8 cellular contexts compared by ENCODE assay signal in genomic region chr7:101216860-101217387, GRCh38. TPM values are rescaled to one million over a fixed set of nuclear protein-coding genes. Genes with fewer than 3 reads are reported as not detected.
DNase-seq lines count a peak whose midpoint lies in the region; ATAC-seq and TF ChIP-seq lines count a peak whose summit lies in the region.

No MANE protein-coding gene starts in this region.

- no peaks in the 10 kb centered on the region for H3K9me3 ChIP-seq in NT2/D1 (ENCODE audit: insufficient read depth, low read length)
- H3K9me3 ChIP-seq in ectodermal cell (ENCODE audit: control insufficient read depth, low read length): no peaks in the 10 kb centered on the region

- H3K27ac ChIP-seq in ectodermal cell (ENCODE audit: insufficient read depth, low read depth, low read length, poor library complexity, severe bottlenecking): peak overlapping the region; percentile 8

- WGBS in ectodermal cell, 2 experiments: 1 to 2% methylated on average over 34 of the region's 34 CpGs

- H3K4me3 ChIP-seq in GM12865 (ENCODE audit: low read depth, low read length) (peak overlapping the region; percentile 96), NT2/D1 (ENCODE audit: insufficient read length, low read depth) (peak overlapping the region; percentile 78), ectodermal cell (ENCODE audit: insufficient read depth, low read depth, low read length) (peak overlapping the region; percentile 69)

- peak; percentile 22 for ATAC-seq in GM21825 (IDR thresholded peaks at IDR 0.05; ENCODE audit: unreplicated experiment)
- ATAC-seq in natural killer cell: peak; percentile 2 to 5 (median 3)

- H3K27ac Mint-ChIP-seq in natural killer cell: peak overlapping the region; percentile 94 to 97

- H3K9ac ChIP-seq in NT2/D1 (ENCODE audit: insufficient read length, low read depth): peak overlapping the region; percentile 90

- H3K4me3 Mint-ChIP-seq in natural killer cell: peak overlapping the region; percentile 96

- H3K27me3 ChIP-seq in NT2/D1 (ENCODE audit: insufficient read depth, insufficient read length) (no peaks in the 10 kb centered on the region), ectodermal cell (ENCODE audit: control insufficient read depth, insufficient read depth, low read length, poor library complexity, severe bottlenecking) (no peaks in the 10 kb centered on the region)

- no peaks in the 10 kb centered on the region for H3K36me3 Mint-ChIP-seq in natural killer cell

- no peaks in the 10 kb centered on the region for H3K9me3 Mint-ChIP-seq in natural killer cell

- intact Hi-C loops in natural killer cell (cut with micrococcal nuclease): loop anchor here (1.0 kb wide), 1 partner anchor 27 kb away; no protein-coding TSS in a partner anchor

- DNase-seq in GM12865 (ENCODE audit: low read depth) (no peak), NT2/D1 (ENCODE audit: low read depth, low spot score) (no peak), natural killer cell (peak; percentile 23), NOMO-1 treated with DMSO at 0.1 percent for 48 hours (lab: John Stamatoyannopoulos, UW; ENCODE audit: unreplicated experiment) (no peak), GOT3 (lab: John Stamatoyannopoulos, UW) (no peak), SW 1271 (lab: John Stamatoyannopoulos, UW) (no peak)

- no peaks in the 10 kb centered on the region for H3K27me3 Mint-ChIP-seq in natural killer cell (ENCODE audit: low read depth in 2 of 2)

- H3K36me3 ChIP-seq in NT2/D1 (ENCODE audit: insufficient read depth, insufficient read length, low read length) (peaks cover 41% of the 10 kb centered on the region), ectodermal cell (ENCODE audit: control insufficient read depth, insufficient read depth, low read length) (peaks cover 3% of the 10 kb centered on the region)

- H3K4me1 Mint-ChIP-seq in natural killer cell: peaks cover 39 to 52% of the 10 kb centered on the region in 2 donors

- H3K4me1 ChIP-seq in NT2/D1 (ENCODE audit: insufficient read depth, insufficient read length) (peaks cover 6% of the 10 kb centered on the region), ectodermal cell (ENCODE audit: control insufficient read depth, insufficient read depth, low read length) (peaks cover 14% of the 10 kb centered on the region)

- TF ChIP-seq CTCF in GM12865 (IDR thresholded peaks at IDR 0.05; ENCODE audit: insufficient read depth, low read depth, low read length, missing control alignments): peak; percentile 7
- TF ChIP-seq CTCF in natural killer cell (IDR thresholded peaks at IDR 0.05): no peak

RNA-seq across cellular contexts. Expression of gene PLOD3, which starts 0.5 kb away (rescaled TPM):
- polyA plus RNA-seq in ectodermal cell (2013, experiment 1 of 4): 48.8 TPM
- polyA plus RNA-seq in ectodermal cell (2013, experiment 2 of 4): 43.7 TPM
- polyA plus RNA-seq in ectodermal cell (2013, experiment 3 of 4): 29.7 TPM
- polyA plus RNA-seq in ectodermal cell (2013, experiment 4 of 4): 29.2 TPM
- 10 to 100 TPM; 41.7 to 54.5 (median 45.0) TPM for total RNA-seq in natural killer cell

RNA-seq across cellular contexts. Expression of gene ZNHIT1, which starts 1.0 kb away (rescaled TPM):
- 51.5 TPM for polyA plus RNA-seq in ectodermal cell (2013, experiment 1 of 4)
- polyA plus RNA-seq in ectodermal cell (2013, experiment 2 of 4): 54.4 TPM
- polyA plus RNA-seq in ectodermal cell (2013, experiment 3 of 4): 58.6 TPM
- polyA plus RNA-seq in ectodermal cell (2013, experiment 4 of 4): 59.0 TPM
- total RNA-seq in natural killer cell: 10 to 100 TPM; 53.7 to 63.5 (median 60.9) TPM

RNA-seq across cellular contexts. Expression of gene MOGAT3, which starts 16.1 kb away (rescaled TPM):
- polyA plus RNA-seq in ectodermal cell (2013, experiment 1 of 4): not detected
- not detected for polyA plus RNA-seq in ectodermal cell (2013, experiment 2 of 4)
- not detected for polyA plus RNA-seq in ectodermal cell (2013, experiment 3 of 4)
- polyA plus RNA-seq in ectodermal cell (2013, experiment 4 of 4): not detected
- total RNA-seq in natural killer cell: not detected

RNA-seq across cellular contexts. Expression of gene CLDN15, which starts 20.7 kb away (rescaled TPM):
- 8.8 TPM for polyA plus RNA-seq in ectodermal cell (2013, experiment 1 of 4)
- polyA plus RNA-seq in ectodermal cell (2013, experiment 2 of 4): 8.3 TPM
- polyA plus RNA-seq in ectodermal cell (2013, experiment 3 of 4): 8.3 TPM
- polyA plus RNA-seq in ectodermal cell (2013, experiment 4 of 4): 8.3 TPM
- total RNA-seq in natural killer cell: 10 to 100 TPM; 13.7 to 22.0 (median 19.3) TPM

RNA-seq across cellular contexts. Expression of gene FIS1, which starts 28.0 kb away (rescaled TPM):
- polyA plus RNA-seq in ectodermal cell (2013, experiment 1 of 4): 117 TPM
- 110 TPM for polyA plus RNA-seq in ectodermal cell (2013, experiment 2 of 4)
- 102 TPM for polyA plus RNA-seq in ectodermal cell (2013, experiment 3 of 4)
- polyA plus RNA-seq in ectodermal cell (2013, experiment 4 of 4): 107 TPM
- 100 to 1,000 TPM in 2 of 3 donors, 10 to 100 TPM in 1; 99.9 to 119 (median 105) TPM for total RNA-seq in natural killer cell
